In the genomic region with DNA sequence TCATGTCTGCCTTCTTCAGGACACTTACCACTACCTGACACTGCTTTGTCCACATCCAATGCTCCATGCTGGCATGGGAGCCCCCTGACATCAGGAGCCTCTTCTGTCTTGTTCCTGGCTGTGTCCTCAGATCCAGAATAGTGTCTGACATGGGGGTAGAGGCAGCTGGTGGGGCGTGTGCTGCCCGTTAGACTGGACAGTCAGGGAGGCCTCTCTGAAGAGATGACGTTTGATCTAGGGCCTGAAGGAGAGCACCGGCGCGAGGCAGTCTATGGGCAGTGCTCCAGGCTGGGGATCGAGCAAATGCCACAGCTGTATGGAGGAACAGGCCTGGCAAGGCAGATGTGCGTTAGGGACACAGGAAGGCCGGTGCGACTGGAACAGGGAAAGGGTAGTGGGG, we compare ENCODE assay signal across 11 cellular contexts. TPM values are rescaled to one million over a fixed set of nuclear protein-coding genes. Genes with fewer than 3 reads are reported as not detected.
DNase-seq lines count a peak whose midpoint lies in the region; ATAC-seq and TF ChIP-seq lines count a peak whose summit lies in the region.
"Had no signal": no experiment of that assay in that cellular context is flagged by ENCODE, and none has a peak within 500 bp of the region (broad histone marks: within the 10 kb centered on the region; RNA-seq: fewer than 3 reads in every experiment).

No MANE protein-coding gene starts in this region.

- TF ChIP-seq CTCF in CD4-positive, alpha-beta T cell (IDR thresholded peaks at IDR 0.05), result no peak
- TF ChIP-seq CTCF in activated B cell treated with CpG ODN at 0.5 μM for 24 hours (IDR thresholded peaks at IDR 0.05) (no peak), left ventricle myocardium inferior (IDR thresholded peaks at IDR 0.05; ENCODE audit: borderline replicate concordance) (no peak), psoas muscle (IDR thresholded peaks at IDR 0.05) (no peak)

- peaks cover 75% of the 10 kb centered on the region for H3K4me1 Mint-ChIP-seq in CD4-positive, alpha-beta T cell (ENCODE audit: low read depth)
- peaks cover 49% of the 10 kb centered on the region for H3K4me1 Mint-ChIP-seq in activated B cell treated with CpG ODN at 0.5 μM for 24 hours

- H3K36me3 Mint-ChIP-seq in CD4-positive, alpha-beta T cell (ENCODE audit: low read depth), result peaks cover 5% of the 10 kb centered on the region
- H3K36me3 Mint-ChIP-seq in activated B cell treated with CpG ODN at 0.5 μM for 24 hours (ENCODE audit: low read depth), result no peaks in the 10 kb centered on the region

- H3K4me3 ChIP-seq in left ventricle myocardium inferior (no peak overlapping the region), psoas muscle (no peak overlapping the region)

- no peak for DNase-seq in CD4-positive, alpha-beta T cell
- DNase-seq in activated B cell treated with CpG ODN at 0.5 μM for 24 hours, result no peak
- no peak for DNase-seq in left ventricle myocardium inferior
- DNase-seq in psoas muscle, result peak in 1 of 2 donors; percentile 75
- no peak for DNase-seq in stimulated activated CD4-positive, alpha-beta T cell treated with anti-CD3 and anti-CD28 coated beads, Interleukin-12 subunit alpha, Interleukin-12 subunit beta, amount 100 ng/mL, for 4 hours
- no peak for DNase-seq in stimulated activated naive CD4-positive, alpha-beta T cell treated with Interleukin-2 at 50 U/mL for 16 hours (lab: John Stamatoyannopoulos, UW)
- no peak for DNase-seq in NCI-H1105 (lab: John Stamatoyannopoulos, UW)
- DNase-seq: Calu3, NCI-H2171, T1000 had no signal

- POLR2A ChIA-PET in CD4-positive, alpha-beta T cell (lab: Charles Lee), result interaction anchor here (0.6 to 11.1 kb wide), 4 partner anchors 10 to 26 kb away, joined by 3 to 179 read pairs (median 18); a partner anchor contains a TSS
- POLR2A ChIA-PET in activated B cell treated with CpG ODN at 0.5 μM for 24 hours (lab: Charles Lee), result interaction anchor here (12.3 kb wide), 1 partner anchor 14 kb away, joined by 127 read pairs; a partner anchor contains a TSS

- peak overlapping the region; percentile 65 for H3K4me3 Mint-ChIP-seq in CD4-positive, alpha-beta T cell
- H3K4me3 Mint-ChIP-seq in activated B cell treated with CpG ODN at 0.5 μM for 24 hours, result no peak overlapping the region

- CTCF ChIA-PET in CD4-positive, alpha-beta T cell (lab: Charles Lee), result interaction anchor here (0.8 kb wide), 1 partner anchor 16 kb away, joined by 3 read pairs; a partner anchor contains a TSS
- CTCF ChIA-PET in activated B cell treated with CpG ODN at 0.5 μM for 24 hours (lab: Charles Lee), result no interaction called here

- no peak for ATAC-seq in CD4-positive, alpha-beta T cell (ENCODE audit: poor library complexity)
- ATAC-seq in activated B cell treated with CpG ODN at 0.5 μM for 24 hours (ENCODE audit: low read depth) (no peak), psoas muscle (peak; percentile 78 to 88 (median 82)), HG02610 (IDR thresholded peaks at IDR 0.05; ENCODE audit: unreplicated experiment) (no peak)

- intact Hi-C loops in CD4-positive, alpha-beta T cell (cut with DNase I, micrococcal nuclease), result no loop called here
- intact Hi-C loops in activated B cell treated with CpG ODN at 0.5 μM for 24 hours (cut with micrococcal nuclease), result no loop called here
- intact Hi-C loops in left ventricle myocardium inferior (cut with micrococcal nuclease), result no loop called here
- intact Hi-C loops in psoas muscle (cut with DNase I), result no loop called here

- no peaks in the 10 kb centered on the region for H3K36me3 ChIP-seq in left ventricle myocardium inferior
- no peaks in the 10 kb centered on the region for H3K36me3 ChIP-seq in psoas muscle (ENCODE audit: insufficient read depth in 1 of 2, low read depth in 1 of 2)

- H3K4me1 ChIP-seq in left ventricle myocardium inferior (peaks cover 97% of the 10 kb centered on the region), psoas muscle (peaks cover 87% of the 10 kb centered on the region)

- H3K9me3 Mint-ChIP-seq in CD4-positive, alpha-beta T cell, result no peaks in the 10 kb centered on the region
- H3K9me3 Mint-ChIP-seq in activated B cell treated with CpG ODN at 0.5 μM for 24 hours, result no peaks in the 10 kb centered on the region

- H3K27ac Mint-ChIP-seq in CD4-positive, alpha-beta T cell, result peak overlapping the region; percentile 98
- peak overlapping the region; percentile 13 for H3K27ac Mint-ChIP-seq in activated B cell treated with CpG ODN at 0.5 μM for 24 hours

- H3K27ac ChIP-seq in CD4-positive, alpha-beta T cell (ENCODE audit: low read depth, low read length), result no peak overlapping the region
- H3K27ac ChIP-seq in left ventricle myocardium inferior (replicated peaks) (peak overlapping the region; percentile 75), psoas muscle (peak overlapping the region; percentile 83)

- no peaks in the 10 kb centered on the region for H3K27me3 ChIP-seq in CD4-positive, alpha-beta T cell (ENCODE audit: control insufficient read depth, insufficient read depth, low read length)
- H3K27me3 ChIP-seq in left ventricle myocardium inferior (ENCODE audit: low read depth) (no peaks in the 10 kb centered on the region), psoas muscle (ENCODE audit: insufficient read depth in 3 of 3, low read length in 2 of 3) (no peaks in the 10 kb centered on the region)

- H3K27me3 Mint-ChIP-seq in CD4-positive, alpha-beta T cell, result no peaks in the 10 kb centered on the region
- no peaks in the 10 kb centered on the region for H3K27me3 Mint-ChIP-seq in activated B cell treated with CpG ODN at 0.5 μM for 24 hours

- H3K9me3 ChIP-seq in CD4-positive, alpha-beta T cell (ENCODE audit: control insufficient read depth, low read length), result no peaks in the 10 kb centered on the region
- H3K9me3 ChIP-seq in left ventricle myocardium inferior (replicated peaks) (no peaks in the 10 kb centered on the region), psoas muscle (no peaks in the 10 kb centered on the region)

- WGBS in psoas muscle, 3 donors, result 30 to 45% (median 40%) methylated on average over 10 of the region's 10 CpGs

RNA-seq across cellular contexts. Expression of a gene that starts 16.6 kb away (rescaled TPM):
- 10 to 100 TPM; 14.2 to 19.0 TPM for total RNA-seq in CD4-positive, alpha-beta T cell
- total RNA-seq in activated B cell treated with CpG ODN at 0.5 μM for 24 hours (12.2 and 13.6 TPM in 2 replicates), left ventricle myocardium inferior (19.5 TPM), psoas muscle (10 to 100 TPM in 1 of 4 donors, 1 to 10 TPM in 3; 5.2 to 14.3 (median 7.7) TPM)
- 10 to 100 TPM in 1 of 3 donors, 1 to 10 TPM in 2; 2.3 to 17.0 (median 3.8) TPM for polyA plus RNA-seq in psoas muscle

Comparison
In these comparisons a context has a peak if more than half of its experiments do, and no peak if none do; other contexts are left out.
1. ATAC-seq: peak in psoas muscle (4 of 4); none in CD4-positive, alpha-beta T cell (single experiment), activated B cell treated with CpG ODN at 0.5 μM for 24 hours (single experiment) and HG02610 (single experiment).